ENCODE assay signal across 8 cellular contexts in genomic region chr19:41352279-41352608, GRCh38. TPM values are rescaled to one million over a fixed set of nuclear protein-coding genes. Genes with fewer than 3 reads are reported as not detected.
A peak's percentile ranks its signal among the peaks of the same experiment; 100 is the strongest.
DNase-seq lines count a peak whose midpoint lies in the region; ATAC-seq, FAIRE-seq and TF ChIP-seq lines count a peak whose summit lies in the region.

No MANE protein-coding gene starts in this region.

- H3K27me3 ChIP-seq in adrenal gland (no peaks in the 10 kb centered on the region), liver (ENCODE audit: control insufficient read depth in 4 of 4, insufficient read depth in 4 of 4, low read length in 3 of 4) (no peaks in the 10 kb centered on the region), thoracic aorta (replicated peaks; ENCODE audit: insufficient read depth) (no peaks in the 10 kb centered on the region)

- CTCF ChIA-PET in activated CD4-positive, alpha-beta T cell treated with anti-CD3 and anti-CD28 coated beads for 36 hours (lab: Charles Lee) = interaction anchor here (0.6 to 3.3 kb wide), 9 partner anchors 11 to 249 kb away, joined by 3 to 19 read pairs (median 5); partner anchors contain the start of genes B9D2, CCDC97, DMAC2 and HNRNPUL1

- WGBS in adrenal gland, 4 donors = 0 to 2% (median 1%) methylated on average over 12 of the region's 12 CpGs
- WGBS in liver = 1% methylated on average over 12 of the region's 12 CpGs

- peak overlapping the region; percentile 26 to 53 for H3K9ac ChIP-seq in liver (ENCODE audit: low read depth in 1 of 2, low read length in 2 of 2)

- H3K4me3 Mint-ChIP-seq in activated CD4-positive, alpha-beta T cell treated with anti-CD3 and anti-CD28 coated beads for 36 hours = peak overlapping the region; percentile 96

- peaks cover 0 to 7% of the 10 kb centered on the region in 2 donors for H3K36me3 ChIP-seq in adrenal gland (replicated peaks in 1 of 2)
- H3K36me3 ChIP-seq in liver (ENCODE audit: control insufficient read depth in 4 of 4, insufficient read depth in 3 of 4, low read depth in 1 of 4, low read length in 3 of 4) = no peaks in the 10 kb centered on the region
- peaks cover 6% of the 10 kb centered on the region for H3K36me3 ChIP-seq in thoracic aorta

- peaks cover 48% of the 10 kb centered on the region for H3K4me1 Mint-ChIP-seq in activated CD4-positive, alpha-beta T cell treated with anti-CD3 and anti-CD28 coated beads for 36 hours

- H3K4me1 ChIP-seq in adrenal gland (replicated peaks in 1 of 2) (peaks cover 17 to 29% of the 10 kb centered on the region in 2 donors), liver (ENCODE audit: control insufficient read depth in 4 of 4, insufficient read depth in 4 of 4, low read length in 3 of 4) (peaks cover 0 to 39% (median 18%) of the 10 kb centered on the region in 4 donors), thoracic aorta (ENCODE audit: control insufficient read depth in 1 of 2, low read depth in 2 of 2) (peaks cover 0 to 20% of the 10 kb centered on the region in 2 donors)

- peak overlapping the region; percentile 94 for H3K27ac Mint-ChIP-seq in activated CD4-positive, alpha-beta T cell treated with anti-CD3 and anti-CD28 coated beads for 36 hours

- H3K4me3 ChIP-seq in adrenal gland (peak overlapping the region; percentile 48 to 74 (median 54)), liver (ENCODE audit: low read depth in 1 of 3, low read length in 3 of 3) (peak overlapping the region; percentile 33 to 69 (median 61)), thoracic aorta (peak overlapping the region; percentile 98)

- no peak for ATAC-seq in activated CD4-positive, alpha-beta T cell treated with anti-CD3 and anti-CD28 coated beads for 36 hours
- ATAC-seq in thoracic aorta (ENCODE audit: insufficient number of reproducible peaks, low FRiP score, low read depth) (no peak), GM19023 (IDR thresholded peaks at IDR 0.05; ENCODE audit: unreplicated experiment) (no peak), HG03045 (IDR thresholded peaks at IDR 0.05; ENCODE audit: unreplicated experiment) (no peak)

- H3K9me3 ChIP-seq in adrenal gland (replicated peaks in 1 of 3) (no peaks in the 10 kb centered on the region), liver (ENCODE audit: control insufficient read depth in 4 of 4, low read length in 3 of 4) (no peaks in the 10 kb centered on the region), thoracic aorta (no peaks in the 10 kb centered on the region)

- peak in 1 of 6 experiments; percentile 15 for TF ChIP-seq CTCF in adrenal gland (IDR thresholded peaks at IDR 0.05)
- no peak for TF ChIP-seq CTCF in liver (IDR thresholded peaks at IDR 0.05; ENCODE audit: low read depth, low read length, missing input control)
- no peak for TF ChIP-seq CTCF in thoracic aorta (IDR thresholded peaks at IDR 0.05)

- H3K27ac ChIP-seq in adrenal gland (peak overlapping the region in 2 of 5 donors; percentile 15 to 82), liver (ENCODE audit: low read depth in 1 of 2, low read length in 2 of 2) (peak overlapping the region; percentile 63 to 71), thoracic aorta (peak overlapping the region; percentile 79 to 89)

- FAIRE-seq in RCC 7860 (lab: Jason Lieb, UNC) = no peak

- no peak for TF ChIP-seq POLR2A in adrenal gland (IDR thresholded peaks at IDR 0.05)

- intact Hi-C loops in activated CD4-positive, alpha-beta T cell treated with anti-CD3 and anti-CD28 coated beads for 36 hours (cut with DNase I, micrococcal nuclease) = loop anchor here (2.0 to 5.0 kb wide), 6 partner anchors 147 to 735 kb away; partner anchors contain the start of genes ARHGEF1 (in 1 of the 2) and RPS19 (in 1 of the 2)
- intact Hi-C loops in adrenal gland (cut with DNase I) = no loop called here

- no peaks in the 10 kb centered on the region for H3K27me3 Mint-ChIP-seq in activated CD4-positive, alpha-beta T cell treated with anti-CD3 and anti-CD28 coated beads for 36 hours

- H3K9me3 Mint-ChIP-seq in activated CD4-positive, alpha-beta T cell treated with anti-CD3 and anti-CD28 coated beads for 36 hours (ENCODE audit: low read depth) = no peaks in the 10 kb centered on the region

- no peak for DNase-seq in activated CD4-positive, alpha-beta T cell treated with anti-CD3 and anti-CD28 coated beads for 36 hours
- no peak for DNase-seq in activated CD4-positive, alpha-beta T cell treated with anti-CD3 and anti-CD28 coated beads for 4 hours
- DNase-seq in adrenal gland = no peak
- DNase-seq in thoracic aorta (ENCODE audit: low spot score) = no peak
- no peak for DNase-seq in RCC 7860 (ENCODE audit: low spot score)

- peaks cover 35% of the 10 kb centered on the region for H3K36me3 Mint-ChIP-seq in activated CD4-positive, alpha-beta T cell treated with anti-CD3 and anti-CD28 coated beads for 36 hours (ENCODE audit: low read depth)

- no peak for TF ChIP-seq RAD21 in liver (IDR thresholded peaks at IDR 0.05)

- POLR2A ChIA-PET in activated CD4-positive, alpha-beta T cell treated with anti-CD3 and anti-CD28 coated beads for 36 hours (lab: Charles Lee) = interaction anchor here (0.6 to 3.0 kb wide), 6 partner anchors 12 to 599 kb away, joined by 3 to 20 read pairs (median 10); partner anchors contain the start of genes B9D2, DMAC2 and HNRNPUL1

TF ChIP-seq in liver, 16 proteins besides CTCF, POLR2A, EP300 and RAD21 (continues in another document):
- TF ChIP-seq REST (IDR thresholded peaks at IDR 0.05) (no peak), YY1 (IDR thresholded peaks at IDR 0.05) (no peak), HNF4A (conservative IDR thresholded peaks at IDR 0.05) (no peak), EGR1 (IDR thresholded peaks at IDR 0.05; ENCODE audit: low read depth in 2 of 2) (no peak), MAX (IDR thresholded peaks at IDR 0.05) (no peak), TAF1 (conservative IDR thresholded peaks at IDR 0.05) (no peak), HNF4G (IDR thresholded peaks at IDR 0.05) (no peak), SP1 (IDR thresholded peaks at IDR 0.05) (no peak), RXRA (IDR thresholded peaks at IDR 0.05) (no peak), GABPA (IDR thresholded peaks at IDR 0.05 in 1 of 2, conservative IDR thresholded peaks at IDR 0.05 in 1 of 2) (no peak), FOXA1 (IDR thresholded peaks at IDR 0.05) (no peak)

RNA-seq across cellular contexts. Expression of gene TGFB1, which starts 1.5 kb away (rescaled TPM):
- total RNA-seq in activated CD4-positive, alpha-beta T cell treated with anti-CD3 and anti-CD28 coated beads for 36 hours = 10 to 100 TPM; 86.2 to 99.0 TPM
- total RNA-seq in adrenal gland (10 to 100 TPM; 17.4 to 75.9 (median 42.2) TPM), liver (10 to 100 TPM in 1 of 2 donors, 1 to 10 TPM in 1; 4.9 to 10.6 TPM), thoracic aorta (10 to 100 TPM; 55.1 to 69.6 TPM)
- polyA plus RNA-seq in adrenal gland (10 to 100 TPM in 2 of 3 donors, 1 to 10 TPM in 1; 8.7 to 37.9 (median 17.1) TPM), liver (1 to 10 TPM in 1 of 2 donors, under 1 TPM in 1; 0.83 to 8.9 TPM)

RNA-seq across cellular contexts. Expression of gene B9D2, which starts 11.7 kb away (rescaled TPM):
- total RNA-seq in activated CD4-positive, alpha-beta T cell treated with anti-CD3 and anti-CD28 coated beads for 36 hours = 1 to 10 TPM; 4.0 to 5.2 TPM
- total RNA-seq in adrenal gland (10 to 100 TPM in 5 of 8 donors, 1 to 10 TPM in 3; 7.5 to 16.8 (median 12.4) TPM), liver (1 to 10 TPM; 2.4 to 2.5 TPM), thoracic aorta (1 to 10 TPM; 1.2 to 4.0 TPM)
- polyA plus RNA-seq in adrenal gland (10 to 100 TPM in 1 of 3 donors, 1 to 10 TPM in 2; 2.7 to 14.4 (median 8.9) TPM), liver (1 to 10 TPM; 3.5 to 3.7 TPM)

RNA-seq across cellular contexts. Expression of gene TMEM91, which starts 24.1 kb away (rescaled TPM):
- total RNA-seq in activated CD4-positive, alpha-beta T cell treated with anti-CD3 and anti-CD28 coated beads for 36 hours = 1 to 10 TPM; 3.0 to 4.0 TPM
- 10 to 100 TPM in 2 of 8 donors, 1 to 10 TPM in 6; 2.0 to 13.5 (median 9.6) TPM for total RNA-seq in adrenal gland
- 10 to 100 TPM in 2 of 3 donors, 1 to 10 TPM in 1; 1.9 to 88.6 (median 30.6) TPM for polyA plus RNA-seq in adrenal gland
- total RNA-seq in liver = 1 to 10 TPM; 2.8 to 3.1 TPM
- polyA plus RNA-seq in liver = 1 to 10 TPM; 1.6 to 4.0 TPM
- total RNA-seq in thoracic aorta = 10 to 100 TPM; 20.0 to 44.0 TPM

RNA-seq across cellular contexts. Expression of gene CCDC97, which starts 42.3 kb away (rescaled TPM):
- total RNA-seq in activated CD4-positive, alpha-beta T cell treated with anti-CD3 and anti-CD28 coated beads for 36 hours = 10 to 100 TPM; 21.2 to 21.4 TPM
- total RNA-seq in adrenal gland (10 to 100 TPM in 7 of 8 donors, 1 to 10 TPM in 1; 9.2 to 25.6 (median 19.8) TPM), liver (1 to 10 TPM; 3.8 to 5.6 TPM), thoracic aorta (10 to 100 TPM; 15.2 to 22.4 TPM)
- polyA plus RNA-seq in adrenal gland (10 to 100 TPM in 1 of 3 donors, 1 to 10 TPM in 2; 9.4 to 17.4 (median 10.0) TPM), liver (1 to 10 TPM; 5.0 to 5.7 TPM)

RNA-seq across cellular contexts. Expression of gene EXOSC5, which starts 44.9 kb away (rescaled TPM):
- 10 to 100 TPM; 32.7 to 47.8 TPM for total RNA-seq in activated CD4-positive, alpha-beta T cell treated with anti-CD3 and anti-CD28 coated beads for 36 hours
- total RNA-seq in adrenal gland (10 to 100 TPM; 18.8 to 73.7 (median 28.9) TPM), liver (10 to 100 TPM in 1 of 2 donors, 1 to 10 TPM in 1; 8.3 to 11.5 TPM), thoracic aorta (10 to 100 TPM in 1 of 2 donors, 1 to 10 TPM in 1; 7.1 to 16.9 TPM)
- polyA plus RNA-seq in adrenal gland (10 to 100 TPM in 2 of 3 donors, 1 to 10 TPM in 1; 4.2 to 38.7 (median 18.4) TPM), liver (10 to 100 TPM; 26.2 to 26.7 TPM)

Comparison
In these comparisons a context has a peak if more than half of its experiments do, and no peak if none do; other contexts are left out.
1. intact Hi-C loops: an anchor here in activated CD4-positive, alpha-beta T cell treated with anti-CD3 and anti-CD28 coated beads for 36 hours (2.0 to 5.0 kb wide); none called in adrenal gland.